In the genomic region with DNA sequence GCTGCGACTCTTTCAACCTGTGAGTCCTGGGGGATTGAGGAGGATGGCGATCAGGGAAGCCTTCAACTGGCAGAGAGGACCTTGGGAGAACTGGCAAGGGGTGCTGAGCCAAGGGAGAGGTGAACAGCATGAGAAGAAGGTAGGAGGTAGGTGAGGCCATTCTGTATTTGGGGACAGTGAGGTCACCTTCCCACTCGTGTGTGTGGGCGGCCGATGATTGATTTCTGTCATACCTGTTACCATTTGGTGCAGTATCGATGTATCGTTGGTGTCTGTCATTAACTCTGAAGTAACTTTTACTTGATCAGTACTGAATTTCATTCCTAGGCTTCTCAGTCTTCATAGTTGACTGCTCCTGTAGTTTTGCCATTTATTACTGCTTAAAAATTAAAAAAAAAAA, we compare ENCODE assay signal across 13 cellular contexts. TPM values are rescaled to one million over a fixed set of nuclear protein-coding genes. Genes with fewer than 3 reads are reported as not detected.
DNase-seq lines count a peak whose midpoint lies in the region; ATAC-seq and TF ChIP-seq lines count a peak whose summit lies in the region.
"Had no signal": no experiment of that assay in that cellular context is flagged by ENCODE, and none has a peak within 500 bp of the region (broad histone marks: within the 10 kb centered on the region; RNA-seq: fewer than 3 reads in every experiment).

No MANE protein-coding gene starts in this region.

- no peak overlapping the region for H4K8ac ChIP-seq in neuronal stem cell (ENCODE audit: low read depth, low read length)

- no peaks in the 10 kb centered on the region for H3K79me1 ChIP-seq in neuronal stem cell (ENCODE audit: low read depth, low read length)

- in situ Hi-C loops in G401 (cut with HindIII; ENCODE audit: low sequenced_read_pairs), result no loop called here

- no peak overlapping the region for H3K4me3 ChIP-seq in neuronal stem cell (ENCODE audit: low read length in 2 of 2)

- H3K23ac ChIP-seq in neuronal stem cell (ENCODE audit: low read depth, low read length, poor library complexity), result no peak overlapping the region

- H3K4me2 ChIP-seq in neuronal stem cell (ENCODE audit: insufficient read depth, low read length, poor library complexity, severe bottlenecking), result no peak overlapping the region

- no peaks in the 10 kb centered on the region for H3K9me3 Mint-ChIP-seq in activated naive CD4-positive, alpha-beta T cell treated with anti-CD3 and anti-CD28 coated beads for 36 hours
- no peaks in the 10 kb centered on the region for H3K9me3 Mint-ChIP-seq in activated naive CD4-positive, alpha-beta T cell treated with anti-CD3 and anti-CD28 coated beads, Interleukin-2, amount 10 ng/mL, durations not matched to agents 7 days and 5 days
- no peaks in the 10 kb centered on the region for H3K9me3 Mint-ChIP-seq in neural crest cell
- H3K9me3 Mint-ChIP-seq: nephron had no signal

- H3K9ac ChIP-seq in neuronal stem cell (ENCODE audit: low read depth, low read length, poor library complexity), result no peak overlapping the region

- H2BK15ac ChIP-seq in neuronal stem cell (ENCODE audit: low read length), result no peak overlapping the region

- peaks cover 0 to 3% of the 10 kb centered on the region in 2 donors for H3K9me3 ChIP-seq in neuronal stem cell (replicated peaks in 1 of 2; ENCODE audit: control insufficient read depth in 2 of 2, insufficient read depth in 1 of 2, low read depth in 1 of 2, low read length in 2 of 2)

- no peaks in the 10 kb centered on the region for H3K27me3 Mint-ChIP-seq in activated naive CD4-positive, alpha-beta T cell treated with anti-CD3 and anti-CD28 coated beads for 36 hours (ENCODE audit: low read depth)
- H3K27me3 Mint-ChIP-seq in activated naive CD4-positive, alpha-beta T cell treated with anti-CD3 and anti-CD28 coated beads, Interleukin-2, amount 10 ng/mL, durations not matched to agents 7 days and 5 days, result peaks cover 24% of the 10 kb centered on the region
- H3K27me3 Mint-ChIP-seq in neural crest cell (ENCODE audit: low read depth), result peaks cover 25% of the 10 kb centered on the region

- no peak overlapping the region for H4K91ac ChIP-seq in neuronal stem cell (ENCODE audit: low read depth, low read length, poor library complexity)

- no peak overlapping the region for H2BK5ac ChIP-seq in neuronal stem cell (ENCODE audit: low read length)

- H3K27me3 ChIP-seq in neuronal stem cell (ENCODE audit: control insufficient read depth in 3 of 3, insufficient read depth in 3 of 3, low read depth in 1 of 3, low read length in 3 of 3), result peaks cover 0 to 8% (median 3%) of the 10 kb centered on the region in 3 experiments

- H2BK120ac ChIP-seq in neuronal stem cell (ENCODE audit: low read depth, low read length), result no peak overlapping the region

- TF ChIP-seq CTCF in neural crest cell (conservative IDR thresholded peaks at IDR 0.05), result no peak

- H3K4ac ChIP-seq in neuronal stem cell (ENCODE audit: low read length), result no peak overlapping the region

- no peak overlapping the region for H3K18ac ChIP-seq in neuronal stem cell (ENCODE audit: low read length)

- H3K27ac ChIP-seq in neuronal stem cell (replicated peaks; ENCODE audit: low read length), result no peak overlapping the region

- no peak overlapping the region for H3K4me3 Mint-ChIP-seq in activated naive CD4-positive, alpha-beta T cell treated with anti-CD3 and anti-CD28 coated beads for 36 hours
- no peak overlapping the region for H3K4me3 Mint-ChIP-seq in activated naive CD4-positive, alpha-beta T cell treated with anti-CD3 and anti-CD28 coated beads, Interleukin-2, amount 10 ng/mL, durations not matched to agents 7 days and 5 days
- H3K4me3 Mint-ChIP-seq in neural crest cell, result peak overlapping the region; percentile 19
- H3K4me3 Mint-ChIP-seq: nephron had no signal

- H2AFZ ChIP-seq in neuronal stem cell (ENCODE audit: low read length), result no peak overlapping the region

- H3K4me1 Mint-ChIP-seq in activated naive CD4-positive, alpha-beta T cell treated with anti-CD3 and anti-CD28 coated beads for 36 hours (ENCODE audit: low read depth), result peaks cover 45% of the 10 kb centered on the region
- peaks cover 65% of the 10 kb centered on the region for H3K4me1 Mint-ChIP-seq in activated naive CD4-positive, alpha-beta T cell treated with anti-CD3 and anti-CD28 coated beads, Interleukin-2, amount 10 ng/mL, durations not matched to agents 7 days and 5 days
- peaks cover 32% of the 10 kb centered on the region for H3K4me1 Mint-ChIP-seq in neural crest cell

- H3K36me3 Mint-ChIP-seq in activated naive CD4-positive, alpha-beta T cell treated with anti-CD3 and anti-CD28 coated beads for 36 hours (ENCODE audit: low read depth), result peaks cover 1% of the 10 kb centered on the region
- peaks cover 6% of the 10 kb centered on the region for H3K36me3 Mint-ChIP-seq in activated naive CD4-positive, alpha-beta T cell treated with anti-CD3 and anti-CD28 coated beads, Interleukin-2, amount 10 ng/mL, durations not matched to agents 7 days and 5 days
- no peaks in the 10 kb centered on the region for H3K36me3 Mint-ChIP-seq in neural crest cell (ENCODE audit: low read depth)

- H3K36me3 ChIP-seq in neuronal stem cell (replicated peaks in 1 of 2; ENCODE audit: control insufficient read depth in 2 of 2, insufficient read depth in 2 of 2, low read length in 2 of 2), result no peaks in the 10 kb centered on the region

- no peak for ATAC-seq in GM21447 (IDR thresholded peaks at IDR 0.05; ENCODE audit: unreplicated experiment)

- no peak overlapping the region for H3K27ac Mint-ChIP-seq in activated naive CD4-positive, alpha-beta T cell treated with anti-CD3 and anti-CD28 coated beads for 36 hours
- H3K27ac Mint-ChIP-seq in activated naive CD4-positive, alpha-beta T cell treated with anti-CD3 and anti-CD28 coated beads, Interleukin-2, amount 10 ng/mL, durations not matched to agents 7 days and 5 days, result no peak overlapping the region
- no peak overlapping the region for H3K27ac Mint-ChIP-seq in neural crest cell (ENCODE audit: unreplicated experiment)
- H3K27ac Mint-ChIP-seq: nephron had no signal

- peak; percentile 57 for DNase-seq in activated naive CD4-positive, alpha-beta T cell treated with anti-CD3 and anti-CD28 coated beads for 36 hours
- DNase-seq in activated naive CD4-positive, alpha-beta T cell treated with anti-CD3 and anti-CD28 coated beads, Interleukin-2, amount 10 ng/mL, durations not matched to agents 7 days and 5 days, result no peak
- DNase-seq in activated T-cell treated with anti-CD3 and anti-CD28 coated beads, Interleukin-2, amount 50 U/mL, for 48 hours, result peak; percentile 71 to 77
- DNase-seq in neural crest cell (ENCODE audit: low read depth, low spot score), result no peak
- DNase-seq in G401 (ENCODE audit: low spot score), result no peak
- no peak for DNase-seq in neuronal stem cell (ENCODE audit: low spot score)
- DNase-seq in glomerular visceral epithelial cell (ENCODE audit: extremely low spot score), result no peak
- DNase-seq: DMS 273 treated with DMSO at 0.1 percent for 48 hours, foreskin fibroblast, KBM-7, NCI-H345 had no signal

- H2BK12ac ChIP-seq in neuronal stem cell (ENCODE audit: low read length), result no peak overlapping the region

- no peak overlapping the region for H3K14ac ChIP-seq in neuronal stem cell (ENCODE audit: low read length)

- CTCF ChIA-PET in activated naive CD4-positive, alpha-beta T cell treated with anti-CD3 and anti-CD28 coated beads for 36 hours (lab: Charles Lee), result no interaction called here
- CTCF ChIA-PET in activated naive CD4-positive, alpha-beta T cell treated with anti-CD3 and anti-CD28 coated beads, Interleukin-2, amount 10 ng/mL, durations not matched to agents 7 days and 5 days (lab: Charles Lee), result interaction anchor here (1.2 kb wide), 1 partner anchor 103 kb away, joined by 4 read pairs; no protein-coding TSS in a partner anchor

- peaks cover 9 to 16% of the 10 kb centered on the region in 2 donors for H3K4me1 ChIP-seq in neuronal stem cell (ENCODE audit: control insufficient read depth in 2 of 2, insufficient read depth in 1 of 2, low read depth in 1 of 2, low read length in 2 of 2)

- H2AK5ac ChIP-seq in neuronal stem cell (ENCODE audit: low read depth, low read length), result no peak overlapping the region

- WGBS in neuronal stem cell (ENCODE audit: extremely low coverage in 2 of 2, insufficient read length in 2 of 2, insufficient replicate concordance in 1 of 2), 2 donors, result no CpG with 5 or more reads among the region's 7 CpGs

- intact Hi-C loops in activated naive CD4-positive, alpha-beta T cell treated with anti-CD3 and anti-CD28 coated beads for 36 hours (cut with micrococcal nuclease), result loop anchor here (10.0 kb wide), 1 partner anchor 1130 kb away; no protein-coding TSS in a partner anchor

RNA-seq across cellular contexts. Expression of a gene that starts 3.8 kb away (rescaled TPM):
- total RNA-seq in activated naive CD4-positive, alpha-beta T cell treated with anti-CD3 and anti-CD28 coated beads for 36 hours, result 10 to 100 TPM in 1 of 2 experiments, 1 to 10 TPM in 1; 9.0 to 10.5 TPM
- 5.0 and 6.2 TPM in 2 replicates for total RNA-seq in neural crest cell
- total RNA-seq in G401 (2014; rRNA removed; shearing (Covaris generic)), result 4.3 and 17.3 TPM in 2 replicates
- polyA plus RNA-seq in neuronal stem cell (2013, experiment 1 of 2), result 4.4 TPM
- polyA plus RNA-seq in neuronal stem cell (2013, experiment 2 of 2), result 4.2 TPM

RNA-seq across cellular contexts. Expression of a gene that starts 4.2 kb away (rescaled TPM):
- 1 to 10 TPM in 1 of 2 experiments, under 1 TPM in 1; 0.96 to 1.1 TPM for total RNA-seq in activated naive CD4-positive, alpha-beta T cell treated with anti-CD3 and anti-CD28 coated beads for 36 hours
- 0.23 and 0.66 TPM in 2 replicates for total RNA-seq in neural crest cell
- total RNA-seq in G401 (2014; rRNA removed; shearing (Covaris generic)), result 0.31 and 0.37 TPM in 2 replicates
- polyA plus RNA-seq in neuronal stem cell (2013, experiment 1 of 2), result 0.04 TPM
- 0.06 TPM for polyA plus RNA-seq in neuronal stem cell (2013, experiment 2 of 2)

RNA-seq across cellular contexts. Expression of a gene that starts 47.2 kb away (rescaled TPM):
- 100 to 1,000 TPM; 190 to 195 TPM for total RNA-seq in activated naive CD4-positive, alpha-beta T cell treated with anti-CD3 and anti-CD28 coated beads for 36 hours
- total RNA-seq in neural crest cell, result 85.1 and 87.5 TPM in 2 replicates
- 142 and 144 TPM in 2 replicates for total RNA-seq in G401 (2014; rRNA removed; shearing (Covaris generic))
- 166 TPM for polyA plus RNA-seq in neuronal stem cell (2013, experiment 1 of 2)
- polyA plus RNA-seq in neuronal stem cell (2013, experiment 2 of 2), result 168 TPM

Comparison
In these comparisons a context has a peak if more than half of its experiments do, and no peak if none do; other contexts are left out.
1. DNase-seq: peak in activated naive CD4-positive, alpha-beta T cell treated with anti-CD3 and anti-CD28 coated beads for 36 hours (single experiment) and activated T-cell treated with anti-CD3 and anti-CD28 coated beads, Interleukin-2, amount 50 U/mL, for 48 hours (2 of 2); none in activated naive CD4-positive, alpha-beta T cell treated with anti-CD3 and anti-CD28 coated beads, Interleukin-2, amount 10 ng/mL, durations not matched to agents 7 days and 5 days (single experiment), neural crest cell (single experiment), G401 (single experiment), neuronal stem cell (single experiment) and glomerular visceral epithelial cell (single experiment).